Comparison of ENCODE assay signal across 26 cellular contexts in genomic region chr22:39132281-39132680, GRCh38. TPM values are rescaled to one million over a fixed set of nuclear protein-coding genes. Genes with fewer than 3 reads are reported as not detected.
A peak's percentile ranks its signal among the peaks of the same experiment; 100 is the strongest.
DNase-seq lines count a peak whose midpoint lies in the region; ATAC-seq, FAIRE-seq and TF ChIP-seq lines count a peak whose summit lies in the region.
"Had no signal": no experiment of that assay in that cellular context is flagged by ENCODE, and none has a peak within 500 bp of the region (broad histone marks: within the 10 kb centered on the region; RNA-seq: fewer than 3 reads in every experiment).

No MANE protein-coding gene starts in this region.

- no peaks in the 10 kb centered on the region for H3K36me3 ChIP-seq in IMR-90 (ENCODE audit: control insufficient read depth, insufficient read depth, low read length)
- H3K36me3 ChIP-seq in H1 (ENCODE audit: control insufficient read depth in 2 of 4, insufficient read depth in 4 of 4, low read length in 3 of 4), result no peaks in the 10 kb centered on the region
- H3K36me3 ChIP-seq in neuronal stem cell (replicated peaks in 1 of 2; ENCODE audit: control insufficient read depth in 2 of 2, insufficient read depth in 2 of 2, low read length in 2 of 2), result no peaks in the 10 kb centered on the region
- H3K36me3 ChIP-seq in smooth muscle cell (ENCODE audit: low read depth), result no peaks in the 10 kb centered on the region
- H3K36me3 ChIP-seq: MG63, SJCRH30 had no signal

- no peaks in the 10 kb centered on the region for H3K79me1 ChIP-seq in IMR-90 (ENCODE audit: low read depth in 1 of 2, low read length in 2 of 2)
- H3K79me1 ChIP-seq in H1 (ENCODE audit: low read depth, low read length), result no peaks in the 10 kb centered on the region
- no peaks in the 10 kb centered on the region for H3K79me1 ChIP-seq in neuronal stem cell (ENCODE audit: low read depth, low read length)

- peaks cover 8% of the 10 kb centered on the region for H3K4me1 ChIP-seq in IMR-90 (ENCODE audit: control insufficient read depth, insufficient read depth, low read length)
- peaks cover 4 to 22% (median 8%) of the 10 kb centered on the region in 4 experiments; a peak in 4 of 7 replicates for H3K4me1 ChIP-seq in H1 (replicated peaks in 1 of 4; ENCODE audit: control insufficient read depth in 3 of 4, insufficient read depth in 4 of 4, low read length in 3 of 4)
- H3K4me1 ChIP-seq in neuronal stem cell (ENCODE audit: control insufficient read depth in 2 of 2, insufficient read depth in 1 of 2, low read depth in 1 of 2, low read length in 2 of 2), result peaks cover 30 to 44% of the 10 kb centered on the region in 2 donors
- H3K4me1 ChIP-seq in smooth muscle cell (ENCODE audit: low read depth), result peaks cover 20% of the 10 kb centered on the region
- H3K4me1 ChIP-seq: SJCRH30 had no signal

- H2BK15ac ChIP-seq in IMR-90 (ENCODE audit: low read depth, low read length) (no peak overlapping the region), H1 (ENCODE audit: low read length) (peak overlapping the region; percentile 81; the same call in 1 of the 2 replicates), neuronal stem cell (ENCODE audit: low read length) (peak overlapping the region; percentile 81)

- H3K9me1 ChIP-seq in IMR-90 (ENCODE audit: insufficient read depth, low read length), result no peaks in the 10 kb centered on the region

- H2AFZ ChIP-seq in IMR-90 (replicated peaks; ENCODE audit: low read length, poor library complexity) (no peak overlapping the region), H1 (ENCODE audit: low read length) (no peak overlapping the region), neuronal stem cell (ENCODE audit: low read length) (no peak overlapping the region), smooth muscle cell (ENCODE audit: low read depth) (no peak overlapping the region)
- H2AFZ ChIP-seq: PC-9 had no signal

- H3K4me1 Mint-ChIP-seq in stimulated activated effector memory CD8-positive, alpha-beta T cell treated with anti-CD3 and anti-CD28 coated beads, Interleukin-12 subunit alpha, Interleukin-12 subunit beta, amount 100 ng/mL, for 72 hours, result peaks cover 36% of the 10 kb centered on the region

- H3K79me2 ChIP-seq in H1 (ENCODE audit: control insufficient read depth in 1 of 2, insufficient read depth in 2 of 2, low read length in 2 of 2), result no peaks in the 10 kb centered on the region
- no peaks in the 10 kb centered on the region for H3K79me2 ChIP-seq in smooth muscle cell (ENCODE audit: low read depth)

- H2BK5ac ChIP-seq in IMR-90 (ENCODE audit: low read depth, low read length, poor library complexity, severe bottlenecking) (no peak overlapping the region), H1 (ENCODE audit: low read depth, low read length) (peak overlapping the region; percentile 32; the same call in 1 of the 2 replicates), neuronal stem cell (ENCODE audit: low read length) (no peak overlapping the region)

- H4K5ac ChIP-seq in IMR-90 (ENCODE audit: low read depth, low read length) (no peak overlapping the region), H1 (ENCODE audit: insufficient read length, low read depth, low read length) (no peak overlapping the region)

- H3K27me3 ChIP-seq in IMR-90 (ENCODE audit: control insufficient read depth, insufficient read depth, low read length) (no peaks in the 10 kb centered on the region), H1 (replicated peaks in 1 of 4; ENCODE audit: control insufficient read depth in 3 of 4, extremely low read depth in 1 of 4, insufficient read depth in 3 of 4, low read length in 3 of 4) (no peaks in the 10 kb centered on the region), neuronal stem cell (ENCODE audit: control insufficient read depth in 3 of 3, insufficient read depth in 3 of 3, low read depth in 1 of 3, low read length in 3 of 3) (peaks cover 0 to 3% (median 2%) of the 10 kb centered on the region in 3 experiments), smooth muscle cell (ENCODE audit: low read depth) (no peaks in the 10 kb centered on the region)
- H3K27me3 ChIP-seq: MG63, SJCRH30 had no signal

- H3K23ac ChIP-seq in IMR-90 (ENCODE audit: low read depth, low read length) (no peak overlapping the region), H1 (ENCODE audit: insufficient read length) (no peak overlapping the region), neuronal stem cell (ENCODE audit: low read depth, low read length, poor library complexity) (no peak overlapping the region)

- in situ Hi-C loops in IMR-90 (cut with MboI; ENCODE audit: low sequenced_read_pairs), result no loop called here

- H3K27ac Mint-ChIP-seq in stimulated activated effector memory CD8-positive, alpha-beta T cell treated with anti-CD3 and anti-CD28 coated beads, Interleukin-12 subunit alpha, Interleukin-12 subunit beta, amount 100 ng/mL, for 72 hours, result peak overlapping the region; percentile 88

- peaks cover 13% of the 10 kb centered on the region for H3K36me3 Mint-ChIP-seq in stimulated activated effector memory CD8-positive, alpha-beta T cell treated with anti-CD3 and anti-CD28 coated beads, Interleukin-12 subunit alpha, Interleukin-12 subunit beta, amount 100 ng/mL, for 72 hours

- intact Hi-C loops in IMR-90 (cut with micrococcal nuclease), result no loop called here

- CTCF ChIA-PET in IMR-90 (lab: Yijun Ruan, JAX) (interaction anchor here (2.2 kb wide), 1 partner anchor 11 kb away, joined by 7 read pairs; no protein-coding TSS in a partner anchor), H1 (lab: Charles Lee; ENCODE audit: partially characterized antibody) (interaction anchor here (0.5 to 1.4 kb wide), 6 partner anchors 94 to 363 kb away, joined by 3 to 7 read pairs (median 3); no protein-coding TSS in a partner anchor)

- no TSS peak for BruUV-seq in IMR-90 (replicated peaks; lab: Mats Ljungman, UMichigan)

- H3F3A ChIP-seq in smooth muscle cell (ENCODE audit: low read depth), result no peaks in the 10 kb centered on the region

- H3K9me3 Mint-ChIP-seq in stimulated activated effector memory CD8-positive, alpha-beta T cell treated with anti-CD3 and anti-CD28 coated beads, Interleukin-12 subunit alpha, Interleukin-12 subunit beta, amount 100 ng/mL, for 72 hours, result no peaks in the 10 kb centered on the region
- H3K9me3 Mint-ChIP-seq: CD8-positive, alpha-beta memory T cell; H9 had no signal

- TF ChIP-seq POLR2A in IMR-90 (IDR thresholded peaks at IDR 0.05; ENCODE audit: low read depth, low read length) (no peak), H1 (IDR thresholded peaks at IDR 0.05; ENCODE audit: control extremely low read depth in 1 of 2, low read depth in 2 of 2, low read length in 2 of 2) (no peak)

- H3K27ac ChIP-seq in IMR-90 (ENCODE audit: insufficient read depth, low read length), result no peak overlapping the region
- H3K27ac ChIP-seq in H1 (ENCODE audit: low read depth, low read length), result no peak overlapping the region
- H3K27ac ChIP-seq in neuronal stem cell (replicated peaks; ENCODE audit: low read length), result no peak overlapping the region
- no peak overlapping the region for H3K27ac ChIP-seq in smooth muscle cell (ENCODE audit: low read depth)
- H3K27ac ChIP-seq: A549, C4-2B, PC-9, SJCRH30 had no signal

- no peak for TF ChIP-seq EP300 in H1 (IDR thresholded peaks at IDR 0.05; ENCODE audit: borderline replicate concordance in 1 of 2, low read depth in 2 of 2, low read length in 2 of 2)

- H3K9ac ChIP-seq in IMR-90 (ENCODE audit: low read depth, low read length) (no peak overlapping the region), H1 (replicated peaks in 1 of 4; ENCODE audit: extremely low read depth in 1 of 4, low read depth in 3 of 4, low read length in 3 of 4) (no peak overlapping the region), neuronal stem cell (ENCODE audit: low read depth, low read length, poor library complexity) (peak overlapping the region; percentile 27), smooth muscle cell (ENCODE audit: low read depth) (no peak overlapping the region)

- H2BK120ac ChIP-seq in IMR-90 (ENCODE audit: low read depth, low read length) (no peak overlapping the region), H1 (replicated peaks; ENCODE audit: low read depth, low read length) (no peak overlapping the region), neuronal stem cell (ENCODE audit: low read depth, low read length) (no peak overlapping the region)

- H3K4me3 ChIP-seq in IMR-90 (ENCODE audit: insufficient read depth, low read depth, low read length) (no peak overlapping the region), H1 (ENCODE audit: extremely low read depth in 1 of 4, insufficient read depth in 2 of 4, low read depth in 3 of 4, low read length in 4 of 4) (no peak overlapping the region), neuronal stem cell (ENCODE audit: low read length in 2 of 2) (no peak overlapping the region), smooth muscle cell (no peak overlapping the region)
- H3K4me3 ChIP-seq: A549, MG63, PC-9, SJCRH30 had no signal

- no peak overlapping the region for H4K91ac ChIP-seq in IMR-90 (ENCODE audit: insufficient read depth, low read depth, low read length)
- H4K91ac ChIP-seq in H1 (replicated peaks; ENCODE audit: insufficient read length, low read length), result no peak overlapping the region
- no peak overlapping the region for H4K91ac ChIP-seq in neuronal stem cell (ENCODE audit: low read depth, low read length, poor library complexity)

- no peak overlapping the region for H4K8ac ChIP-seq in IMR-90 (ENCODE audit: low read depth in 2 of 2, low read length in 2 of 2)
- no peak overlapping the region for H4K8ac ChIP-seq in H1 (ENCODE audit: extremely low read depth, insufficient read depth, low read length)
- H4K8ac ChIP-seq in neuronal stem cell (ENCODE audit: low read depth, low read length), result no peak overlapping the region

- H3K4me2 ChIP-seq in IMR-90 (ENCODE audit: low read depth, low read length), result no peak overlapping the region
- no peak overlapping the region for H3K4me2 ChIP-seq in H1 (ENCODE audit: insufficient read depth in 1 of 2, low read depth in 2 of 2, low read length in 2 of 2)
- no peak overlapping the region for H3K4me2 ChIP-seq in neuronal stem cell (ENCODE audit: insufficient read depth, low read length, poor library complexity, severe bottlenecking)
- H3K4me2 ChIP-seq in smooth muscle cell, result no peak overlapping the region
- H3K4me2 ChIP-seq: A549, PC-9 had no signal

- H4K20me1 ChIP-seq in IMR-90 (ENCODE audit: insufficient read depth, low read length) (no peaks in the 10 kb centered on the region), H1 (replicated peaks in 1 of 2; ENCODE audit: control insufficient read depth in 1 of 2, insufficient read depth in 2 of 2, low read length in 2 of 2) (no peaks in the 10 kb centered on the region), smooth muscle cell (ENCODE audit: low read depth) (no peaks in the 10 kb centered on the region)

- POLR2A ChIA-PET in IMR-90 (lab: Charles Lee; ENCODE audit: unreplicated experiment) (no interaction called here), H1 (lab: Charles Lee; ENCODE audit: partially characterized antibody) (interaction anchor here (0.6 to 7.4 kb wide), 3 partner anchors 72 to 185 kb away, joined by 3 to 67 read pairs (median 8); partner anchors contain the start of gene RPL3)

- dilution Hi-C loops in IMR-90 (cut with HindIII; ENCODE audit: low sequenced_read_pairs, unreplicated experiment), result no loop called here

- H3K4me3 Mint-ChIP-seq in stimulated activated effector memory CD8-positive, alpha-beta T cell treated with anti-CD3 and anti-CD28 coated beads, Interleukin-12 subunit alpha, Interleukin-12 subunit beta, amount 100 ng/mL, for 72 hours, result no peak overlapping the region
- H3K4me3 Mint-ChIP-seq: CD8-positive, alpha-beta memory T cell; H9 had no signal

- no peak overlapping the region for H2AK5ac ChIP-seq in IMR-90 (ENCODE audit: low read depth, low read length)
- no peak overlapping the region for H2AK5ac ChIP-seq in H1 (ENCODE audit: low read depth, low read length)
- H2AK5ac ChIP-seq in neuronal stem cell (ENCODE audit: low read depth, low read length), result peak overlapping the region; percentile 87

- no peak for FAIRE-seq in H1 (lab: Jason Lieb, UNC)
- FAIRE-seq: A549, GM12891 had no signal

- no CpG with 5 or more reads among the region's 6 CpGs for WGBS in IMR-90 (ENCODE audit: extremely low coverage in 2 of 2, insufficient read length in 1 of 2), 2 experiments
- 87% methylated on average over 6 of the region's 6 CpGs; no CpG with 5 or more reads in 1 of the 2 experiments for WGBS in H1 (ENCODE audit: extremely low coverage in 1 of 2, insufficient coverage in 1 of 2, insufficient read length in 1 of 2, insufficient replicate concordance in 2 of 2, low coverage in 1 of 2, low lambda C conversion rate in 2 of 2, missing lambda C conversion rate in 1 of 2), 2 experiments
- WGBS in neuronal stem cell (ENCODE audit: extremely low coverage in 2 of 2, insufficient read length in 2 of 2, insufficient replicate concordance in 1 of 2), 2 donors, result no CpG with 5 or more reads among the region's 6 CpGs
- WGBS in smooth muscle cell (ENCODE audit: low lambda C conversion rate), result 83% methylated on average over 6 of the region's 6 CpGs

- TF ChIP-seq RAD21 in IMR-90 (IDR thresholded peaks at IDR 0.05; ENCODE audit: low read length), result no peak
- TF ChIP-seq RAD21 in H1 (IDR thresholded peaks at IDR 0.05 in 1 of 2, conservative IDR thresholded peaks at IDR 0.05 in 1 of 2; ENCODE audit: low read depth in 2 of 2, low read length in 2 of 2), result no peak

- no peaks in the 10 kb centered on the region for H3K23me2 ChIP-seq in H1 (ENCODE audit: low read depth, low read length)

- no peak overlapping the region for H2BK12ac ChIP-seq in H1 (ENCODE audit: low read depth, low read length)
- H2BK12ac ChIP-seq in neuronal stem cell (ENCODE audit: low read length), result peak overlapping the region; percentile 86

- H3K14ac ChIP-seq in IMR-90 (replicated peaks; ENCODE audit: low read depth, low read length) (no peak overlapping the region), H1 (ENCODE audit: insufficient read length) (no peak overlapping the region), neuronal stem cell (ENCODE audit: low read length) (no peak overlapping the region)

- DNase-seq in IMR-90 (no peak), H1 (ENCODE audit: low read depth in 1 of 2, low spot score in 2 of 2) (no peak), neuronal stem cell (ENCODE audit: low spot score) (no peak), amniotic stem cell (lab: John Stamatoyannopoulos, UW) (no peak), NCI-H2196 treated with DMSO at 0.1 percent for 48 hours (lab: John Stamatoyannopoulos, UW; ENCODE audit: unreplicated experiment) (no peak), smooth muscle cell (lab: John Stamatoyannopoulos, UW; ENCODE audit: unreplicated experiment) (no peak)
- DNase-seq in stimulated activated effector memory CD8-positive, alpha-beta T cell treated with anti-CD3 and anti-CD28 coated beads, Interleukin-12 subunit alpha, Interleukin-12 subunit beta, amount 100 ng/mL, for 72 hours (ENCODE audit: low spot score in 2 of 2), result no peak
- DNase-seq: Calu3; CD8-positive, alpha-beta memory T cell; DMS79 treated with DMSO at 0.1 percent for 48 hours; GF-D8; H9; KG1; MG63; NCI-H2029; NCI-H2227 treated with DMSO at 0.1 percent for 48 hours; NCI-H526 treated with DMSO at 0.1 percent for 48 hours; PC-9; SJCRH30 had no signal

- H3K9me3 ChIP-seq in IMR-90 (ENCODE audit: control insufficient read depth, insufficient read depth, low read length) (no peaks in the 10 kb centered on the region), H1 (ENCODE audit: insufficient read depth in 2 of 2, low read depth in 1 of 2, low read length in 1 of 2) (0 out of 4 replicates have a peak, but pooled peaks cover 0 to 3% of the 10 kb centered on the region in 2 experiments), neuronal stem cell (replicated peaks in 1 of 2; ENCODE audit: control insufficient read depth in 2 of 2, insufficient read depth in 1 of 2, low read depth in 1 of 2, low read length in 2 of 2) (peaks cover 5 to 6% of the 10 kb centered on the region in 2 donors), smooth muscle cell (replicated peaks; ENCODE audit: low read depth) (no peaks in the 10 kb centered on the region)
- H3K9me3 ChIP-seq: A549, MG63, SJCRH30 had no signal

- ATAC-seq in IMR-90 (ENCODE audit: low read depth), result no peak
- ATAC-seq in stimulated activated effector memory CD8-positive, alpha-beta T cell treated with anti-CD3 and anti-CD28 coated beads, Interleukin-12 subunit alpha, Interleukin-12 subunit beta, amount 100 ng/mL, for 72 hours, result no peak
- ATAC-seq: A549, Right ventricle myocardium inferior, SK-N-SH treated with all-trans-retinoic acid at 6 μM for 48 hours had no signal

- no peak overlapping the region for H3K18ac ChIP-seq in IMR-90 (ENCODE audit: low read depth, low read length)
- H3K18ac ChIP-seq in H1 (ENCODE audit: extremely low read depth, low read length), result no peak overlapping the region
- H3K18ac ChIP-seq in neuronal stem cell (ENCODE audit: low read length), result peak overlapping the region; percentile 95

- H2BK20ac ChIP-seq in IMR-90 (ENCODE audit: low read depth, low read length) (no peak overlapping the region), H1 (ENCODE audit: low read length) (peak overlapping the region; percentile 17; the same call in 1 of the 2 replicates)

- H2AK9ac ChIP-seq in IMR-90 (replicated peaks; ENCODE audit: low read depth, low read length, poor library complexity), result peak overlapping the region; percentile 45

- H3K56ac ChIP-seq in IMR-90 (ENCODE audit: extremely low read depth, insufficient read depth, low read length) (no peak overlapping the region), H1 (replicated peaks; ENCODE audit: insufficient read length, low read depth, low read length) (no peak overlapping the region)

- no peak overlapping the region for H3K4ac ChIP-seq in IMR-90 (ENCODE audit: low read depth, low read length)
- no peak overlapping the region for H3K4ac ChIP-seq in H1 (replicated peaks; ENCODE audit: insufficient read length, low read depth, low read length)
- peak overlapping the region; percentile 78 for H3K4ac ChIP-seq in neuronal stem cell (ENCODE audit: low read length)

- TF ChIP-seq CTCF in IMR-90 (conservative IDR thresholded peaks at IDR 0.05; ENCODE audit: low read depth, low read length), result no peak
- no peak for TF ChIP-seq CTCF in H1 (IDR thresholded peaks at IDR 0.05; ENCODE audit: control extremely low read depth in 1 of 3, insufficient read depth in 1 of 3, low read depth in 1 of 3, low read length in 3 of 3)
- no peak for TF ChIP-seq CTCF in smooth muscle cell (IDR thresholded peaks at IDR 0.05; ENCODE audit: borderline replicate concordance, insufficient read depth, poor library complexity, severe bottlenecking)

RNA-seq across cellular contexts. Expression of gene CBX7, which starts 20.2 kb away (rescaled TPM):
- total RNA-seq in IMR-90 (2012; rRNA removed) (0.56 and 0.90 TPM in 2 replicates), smooth muscle cell (0.40 and 4.8 TPM in 2 replicates)
- polyA plus RNA-seq in IMR-90 (2012; rRNA removed) (3.4 and 3.6 TPM in 2 replicates), H1 (2011; rRNA removed) (6.9 and 12.3 TPM in 2 replicates), smooth muscle cell (1.7 and 2.2 TPM in 2 replicates)
- polyA plus RNA-seq in IMR-90 (2012; cell fraction: cytosol; rRNA removed), result 1.9 and 2.8 TPM in 2 replicates
- polyA plus RNA-seq in IMR-90 (2012; cell fraction: nucleus; rRNA removed; ENCODE audit: low replicate concordance), result 13.5 and 15.7 TPM in 2 replicates
- 8.7 TPM in 2 replicates for total RNA-seq in H1 (2021; fragmentation: NEBNext Ultra II Directional; extraction: Animal tissue kit (Norgen Biotek cat#: 25700))
- polyA plus RNA-seq in H1 (2011; cell fraction: cytosol; rRNA removed), result 9.2 TPM
- polyA plus RNA-seq in H1 (2011; cell fraction: nucleus; rRNA removed), result 15.9 TPM
- 5.4 to 9.5 TPM (median 8.5 TPM) in 4 replicates for polyA plus RNA-seq in H1 (2012, experiment 1 of 2)
- polyA plus RNA-seq in H1 (2012, experiment 2 of 2), result 7.8 TPM
- 5.7 TPM for polyA plus RNA-seq in H1 (2013, experiment 1 of 2)
- 5.9 TPM for polyA plus RNA-seq in H1 (2013, experiment 2 of 2)
- 5.8 and 8.3 TPM in 2 replicates for polyA minus RNA-seq in H1 (2011; rRNA and poly(A)+ RNA removed)
- polyA minus RNA-seq in H1 (2011; cell fraction: cytosol; rRNA and poly(A)+ RNA removed), result 5.1 TPM
- 7.3 TPM for polyA minus RNA-seq in H1 (2011; cell fraction: nucleus; rRNA and poly(A)+ RNA removed)
- polyA plus RNA-seq in neuronal stem cell (2013, experiment 1 of 2), result 9.3 TPM
- 9.2 TPM for polyA plus RNA-seq in neuronal stem cell (2013, experiment 2 of 2)

RNA-seq across cellular contexts. Expression of gene APOBEC3H, which starts 35.2 kb away (rescaled TPM):
- total RNA-seq in IMR-90 (2012; rRNA removed), result 0.18 TPM in 1 of 2 replicates, not detected in the other
- not detected in 2 replicates for polyA plus RNA-seq in IMR-90 (2012; rRNA removed)
- 0.09 TPM in 1 of 2 replicates, not detected in the other for polyA plus RNA-seq in IMR-90 (2012; cell fraction: cytosol; rRNA removed)
- 0.60 TPM in 1 of 2 replicates, not detected in the other for polyA plus RNA-seq in IMR-90 (2012; cell fraction: nucleus; rRNA removed; ENCODE audit: low replicate concordance)
- total RNA-seq in H1 (2021; fragmentation: NEBNext Ultra II Directional; extraction: Animal tissue kit (Norgen Biotek cat#: 25700)), result 0.47 and 0.48 TPM in 2 replicates
- 0.52 and 0.56 TPM in 2 replicates for polyA plus RNA-seq in H1 (2011; rRNA removed)
- polyA plus RNA-seq in H1 (2011; cell fraction: cytosol; rRNA removed), result 0.45 TPM
- 0.58 TPM for polyA plus RNA-seq in H1 (2011; cell fraction: nucleus; rRNA removed)
- 0.44 to 1.3 TPM (median 0.92 TPM) in 3 of 4 replicates, not detected in the other for polyA plus RNA-seq in H1 (2012, experiment 1 of 2)
- 0.63 TPM for polyA plus RNA-seq in H1 (2012, experiment 2 of 2)
- polyA plus RNA-seq in H1 (2013, experiment 1 of 2), result 0.65 TPM
- 0.66 TPM for polyA plus RNA-seq in H1 (2013, experiment 2 of 2)
- 1.4 and 1.8 TPM in 2 replicates for polyA minus RNA-seq in H1 (2011; rRNA and poly(A)+ RNA removed)
- polyA minus RNA-seq in H1 (2011; cell fraction: cytosol; rRNA and poly(A)+ RNA removed), result not detected
- not detected for polyA minus RNA-seq in H1 (2011; cell fraction: nucleus; rRNA and poly(A)+ RNA removed)
- polyA plus RNA-seq in neuronal stem cell (2013, experiment 1 of 2), result 2.4 TPM
- 2.0 TPM for polyA plus RNA-seq in neuronal stem cell (2013, experiment 2 of 2)
- 0.31 TPM in 1 of 2 replicates, not detected in the other for total RNA-seq in smooth muscle cell
- polyA plus RNA-seq in smooth muscle cell, result 0.57 and 1.5 TPM in 2 replicates
- total RNA-seq: Calu3, NCI-H460, RPMI7951, SJCRH30 had no signal

RNA-seq across cellular contexts. Expression of gene APOBEC3G, which starts 55.2 kb away (rescaled TPM):
- 6.7 and 7.0 TPM in 2 replicates for total RNA-seq in IMR-90 (2012; rRNA removed)
- polyA plus RNA-seq in IMR-90 (2012; rRNA removed), result 4.7 and 5.3 TPM in 2 replicates
- 3.1 and 4.4 TPM in 2 replicates for polyA plus RNA-seq in IMR-90 (2012; cell fraction: cytosol; rRNA removed)
- 4.7 and 8.9 TPM in 2 replicates for polyA plus RNA-seq in IMR-90 (2012; cell fraction: nucleus; rRNA removed; ENCODE audit: low replicate concordance)
- total RNA-seq in H1 (2021; fragmentation: NEBNext Ultra II Directional; extraction: Animal tissue kit (Norgen Biotek cat#: 25700)), result 0.94 and 2.0 TPM in 2 replicates
- polyA plus RNA-seq in H1 (2011; rRNA removed), result 1.7 and 2.5 TPM in 2 replicates
- polyA plus RNA-seq in H1 (2011; cell fraction: cytosol; rRNA removed), result 2.3 TPM
- 2.7 TPM for polyA plus RNA-seq in H1 (2011; cell fraction: nucleus; rRNA removed)
- 0.74 to 1.8 TPM (median 1.5 TPM) in 4 replicates for polyA plus RNA-seq in H1 (2012, experiment 1 of 2)
- 1.3 TPM for polyA plus RNA-seq in H1 (2012, experiment 2 of 2)
- polyA plus RNA-seq in H1 (2013, experiment 1 of 2), result 1.2 TPM
- 1.1 TPM for polyA plus RNA-seq in H1 (2013, experiment 2 of 2)
- polyA minus RNA-seq in H1 (2011; rRNA and poly(A)+ RNA removed), result 2.6 and 2.7 TPM in 2 replicates
- polyA minus RNA-seq in H1 (2011; cell fraction: cytosol; rRNA and poly(A)+ RNA removed), result 1.5 TPM
- 2.7 TPM for polyA minus RNA-seq in H1 (2011; cell fraction: nucleus; rRNA and poly(A)+ RNA removed)
- 1.1 TPM for polyA plus RNA-seq in neuronal stem cell (2013, experiment 1 of 2)
- 0.79 TPM for polyA plus RNA-seq in neuronal stem cell (2013, experiment 2 of 2)
- 1.9 and 10.3 TPM in 2 replicates for total RNA-seq in smooth muscle cell
- polyA plus RNA-seq in smooth muscle cell, result 2.9 and 3.2 TPM in 2 replicates
- total RNA-seq: SJCRH30 had no signal
- polyA plus RNA-seq: A549 had no signal
